ENCODE assay signal across 24 cellular contexts in genomic region chr6:153994811-153995210, GRCh38. TPM values are rescaled to one million over a fixed set of nuclear protein-coding genes. Genes with fewer than 3 reads are reported as not detected.
DNase-seq lines count a peak whose midpoint lies in the region; ATAC-seq, FAIRE-seq and TF ChIP-seq lines count a peak whose summit lies in the region.
"Had no signal": no experiment of that assay in that cellular context is flagged by ENCODE, and none has a peak within 500 bp of the region (broad histone marks: within the 10 kb centered on the region; RNA-seq: fewer than 3 reads in every experiment).

No MANE protein-coding gene starts in this region.

- H3K56ac ChIP-seq in H1 (replicated peaks; ENCODE audit: insufficient read length, low read depth, low read length), result no peak overlapping the region

- no peak overlapping the region for H3K18ac ChIP-seq in H1 (ENCODE audit: extremely low read depth, low read length)

- no peak for TF ChIP-seq EP300 in GM12878 (IDR thresholded peaks at IDR 0.05; ENCODE audit: borderline replicate concordance in 1 of 2, control insufficient read depth in 1 of 2, low read depth in 2 of 2, low read length in 2 of 2)
- no peak for TF ChIP-seq EP300 in H1 (IDR thresholded peaks at IDR 0.05; ENCODE audit: borderline replicate concordance in 1 of 2, low read depth in 2 of 2, low read length in 2 of 2)

- no peaks in the 10 kb centered on the region for H3K79me1 ChIP-seq in H1 (ENCODE audit: low read depth, low read length)

- ATAC-seq in GM12878, result no peak
- no peak for ATAC-seq in GM21390 (IDR thresholded peaks at IDR 0.05; ENCODE audit: unreplicated experiment)
- ATAC-seq: A549 had no signal

- BruUV-seq in GM12878 (replicated peaks; lab: Mats Ljungman, UMichigan), result no TSS peak

- no peaks in the 10 kb centered on the region for H3K4me1 ChIP-seq in GM12878 (ENCODE audit: control insufficient read depth, insufficient read depth, low read length)
- peaks cover 0 to 3% (median 1%) of the 10 kb centered on the region in 4 experiments; a peak in 3 of 7 replicates for H3K4me1 ChIP-seq in H1 (replicated peaks in 1 of 4; ENCODE audit: control insufficient read depth in 3 of 4, insufficient read depth in 4 of 4, low read length in 3 of 4)
- no peaks in the 10 kb centered on the region for H3K4me1 ChIP-seq in Peyer's patch
- H3K4me1 ChIP-seq: A549, BE2C had no signal

- TF ChIP-seq POLR2A in GM12878 (IDR thresholded peaks at IDR 0.05; ENCODE audit: low read depth, low read length), result no peak
- no peak for TF ChIP-seq POLR2A in H1 (IDR thresholded peaks at IDR 0.05; ENCODE audit: control extremely low read depth in 1 of 2, low read depth in 2 of 2, low read length in 2 of 2)
- TF ChIP-seq POLR2A in Peyer's patch (IDR thresholded peaks at IDR 0.05), result no peak

- H2BK15ac ChIP-seq in H1 (ENCODE audit: low read length), result no peak overlapping the region; the same call in 1 of the 2 replicates

- no peak overlapping the region for H3K4ac ChIP-seq in H1 (replicated peaks; ENCODE audit: insufficient read length, low read depth, low read length)

- FAIRE-seq in GM12878 (lab: Jason Lieb, UNC) (peak; percentile 49), H1 (lab: Jason Lieb, UNC) (no peak)
- FAIRE-seq: A549, D721Med, G401.6, GM19239 had no signal

- no peak overlapping the region for H2BK5ac ChIP-seq in H1 (ENCODE audit: low read depth, low read length)

- H3K36me3 ChIP-seq in GM12878 (ENCODE audit: control insufficient read depth in 2 of 2, insufficient read depth in 2 of 2, low read length in 1 of 2), result no peaks in the 10 kb centered on the region
- no peaks in the 10 kb centered on the region for H3K36me3 ChIP-seq in H1 (ENCODE audit: control insufficient read depth in 2 of 4, insufficient read depth in 4 of 4, low read length in 3 of 4)
- H3K36me3 ChIP-seq in Peyer's patch, result no peaks in the 10 kb centered on the region
- H3K36me3 ChIP-seq: BE2C; BLaER1 treated with 17β-estradiol and CSF1 and Interleukin-3, amounts not matched to agents 10 nM and 100 nM had no signal

- WGBS in GM12878 (ENCODE audit: insufficient coverage, insufficient replicate concordance, low lambda C conversion rate, missing lambda C conversion rate), result 0% methylated on average over 2 of the region's 2 CpGs
- WGBS in H1 (ENCODE audit: extremely low coverage in 1 of 2, insufficient coverage in 1 of 2, insufficient read length in 1 of 2, insufficient replicate concordance in 2 of 2, low coverage in 1 of 2, low lambda C conversion rate in 2 of 2, missing lambda C conversion rate in 1 of 2), 2 experiments, result 83% methylated on average over 2 of the region's 2 CpGs; no CpG with 5 or more reads in 1 of the 2 experiments

- H3K9me3 ChIP-seq in GM12878 (replicated peaks; ENCODE audit: control insufficient read depth, insufficient read depth, low read length), result no peaks in the 10 kb centered on the region
- H3K9me3 ChIP-seq in H1 (ENCODE audit: insufficient read depth in 2 of 2, low read depth in 1 of 2, low read length in 1 of 2), result no peaks in the 10 kb centered on the region
- H3K9me3 ChIP-seq in Peyer's patch, result no peaks in the 10 kb centered on the region
- H3K9me3 ChIP-seq: A549; BE2C; BLaER1 treated with 17β-estradiol and CSF1 and Interleukin-3, amounts not matched to agents 10 nM and 100 nM had no signal

- no peak overlapping the region; the same call in 1 of the 2 replicates for H2BK12ac ChIP-seq in H1 (ENCODE audit: low read depth, low read length)

- H3K4me3 ChIP-seq in GM12878 (no peak overlapping the region), H1 (ENCODE audit: extremely low read depth in 1 of 4, insufficient read depth in 2 of 4, low read depth in 3 of 4, low read length in 4 of 4) (no peak overlapping the region), Peyer's patch (no peak overlapping the region)
- H3K4me3 ChIP-seq: A549; BLaER1 treated with 17β-estradiol and CSF1 and Interleukin-3, amounts not matched to agents 10 nM and 100 nM had no signal

- H3K79me2 ChIP-seq in GM12878 (ENCODE audit: control insufficient read depth, insufficient read depth, low read length) (no peaks in the 10 kb centered on the region), H1 (ENCODE audit: control insufficient read depth in 1 of 2, insufficient read depth in 2 of 2, low read length in 2 of 2) (no peaks in the 10 kb centered on the region)

- H4K5ac ChIP-seq in H1 (ENCODE audit: insufficient read length, low read depth, low read length), result no peak overlapping the region

- no peak overlapping the region for H2AFZ ChIP-seq in GM12878 (ENCODE audit: control insufficient read depth, low read depth, low read length)
- peak overlapping the region; percentile 45; the same call in 1 of the 2 replicates for H2AFZ ChIP-seq in H1 (ENCODE audit: low read length)

- CTCF ChIA-PET in GM12878 (lab: Yijun Ruan, JAX), result interaction anchor here (0.6 kb wide), 1 partner anchor 935 kb away, joined by 3 read pairs; no protein-coding TSS in a partner anchor
- CTCF ChIA-PET in H1 (lab: Charles Lee; ENCODE audit: partially characterized antibody), result no interaction called here

- H3K23ac ChIP-seq in H1 (ENCODE audit: insufficient read length), result no peak overlapping the region

- intact Hi-C loops in GM12878 (cut with micrococcal nuclease; ENCODE audit: unreplicated experiment), result no loop called here

- H4K20me1 ChIP-seq in GM12878 (ENCODE audit: control insufficient read depth, insufficient read depth), result no peaks in the 10 kb centered on the region
- H4K20me1 ChIP-seq in H1 (replicated peaks in 1 of 2; ENCODE audit: control insufficient read depth in 1 of 2, insufficient read depth in 2 of 2, low read length in 2 of 2), result no peaks in the 10 kb centered on the region
- H4K20me1 ChIP-seq: BLaER1 treated with 17β-estradiol and CSF1 and Interleukin-3, amounts not matched to agents 10 nM and 100 nM had no signal

- TF ChIP-seq CTCF in GM12878 (IDR thresholded peaks at IDR 0.05 in 2 of 3, conservative IDR thresholded peaks at IDR 0.05 in 1 of 3; ENCODE audit: control insufficient read depth in 2 of 3, extremely low read depth in 1 of 3, insufficient read depth in 1 of 3, low read depth in 3 of 3, low read length in 3 of 3) (no peak), H1 (IDR thresholded peaks at IDR 0.05; ENCODE audit: control extremely low read depth in 1 of 3, insufficient read depth in 1 of 3, low read depth in 1 of 3, low read length in 3 of 3) (no peak), Peyer's patch (IDR thresholded peaks at IDR 0.05) (no peak)

- no peak overlapping the region for H4K8ac ChIP-seq in H1 (ENCODE audit: extremely low read depth, insufficient read depth, low read length)

- TF ChIP-seq RAD21 in GM12878 (IDR thresholded peaks at IDR 0.05; ENCODE audit: insufficient read depth, low read depth, low read length) (no peak), H1 (IDR thresholded peaks at IDR 0.05 in 1 of 2, conservative IDR thresholded peaks at IDR 0.05 in 1 of 2; ENCODE audit: low read depth in 2 of 2, low read length in 2 of 2) (no peak)

- in situ Hi-C loops in G401 (cut with HindIII; ENCODE audit: low sequenced_read_pairs) (no loop called here), GM12878 (cut with MboI) (no loop called here)

- H3K14ac ChIP-seq in H1 (ENCODE audit: insufficient read length), result no peak overlapping the region

- no peaks in the 10 kb centered on the region; the same call in 1 of the 2 replicates for H3K23me2 ChIP-seq in H1 (ENCODE audit: low read depth, low read length)

- H3K27ac ChIP-seq in GM12878 (ENCODE audit: control insufficient read depth, insufficient read depth), result no peak overlapping the region
- H3K27ac ChIP-seq in H1 (ENCODE audit: low read depth, low read length), result no peak overlapping the region
- no peak overlapping the region for H3K27ac ChIP-seq in Peyer's patch
- H3K27ac ChIP-seq: 22Rv1; A549; BLaER1 treated with 17β-estradiol and CSF1 and Interleukin-3, amounts not matched to agents 10 nM and 100 nM had no signal

- no peak overlapping the region for H2AK5ac ChIP-seq in H1 (ENCODE audit: low read depth, low read length)

- POLR2A ChIA-PET in GM12878 (lab: Charles Lee), result no interaction called here
- POLR2A ChIA-PET in H1 (lab: Charles Lee; ENCODE audit: partially characterized antibody), result no interaction called here

- no peak overlapping the region for H4K91ac ChIP-seq in H1 (replicated peaks; ENCODE audit: insufficient read length, low read length)

- no peak overlapping the region for H2BK20ac ChIP-seq in H1 (ENCODE audit: low read length)

- DNase-seq in G401 (ENCODE audit: low spot score), result peak; percentile 60
- DNase-seq in GM12878 (ENCODE audit: low read depth, low spot score), result no peak
- DNase-seq in H1 (ENCODE audit: low read depth in 1 of 2, low spot score in 2 of 2), result no peak
- no peak for DNase-seq in Peyer's patch
- no peak for DNase-seq in A172 (ENCODE audit: low spot score)
- DNase-seq: ACHN; AML-193; BE2C; CD4-positive, alpha-beta T cell; CD8-positive, alpha-beta memory T cell; DMS 273 treated with DMSO at 0.1 percent for 48 hours; DMS79; GOT3; HCEC 1CT had no signal

- SMC1A ChIA-PET in GM12878 (lab: Charles Lee; ENCODE audit: uncharacterized antibody, unreplicated experiment), result no interaction called here

- H3K9ac ChIP-seq in GM12878 (ENCODE audit: control insufficient read depth, insufficient read depth, low read length) (no peak overlapping the region), H1 (replicated peaks in 1 of 4; ENCODE audit: extremely low read depth in 1 of 4, low read depth in 3 of 4, low read length in 3 of 4) (no peak overlapping the region)
- H3K9ac ChIP-seq: BLaER1 treated with 17β-estradiol and CSF1 and Interleukin-3, amounts not matched to agents 10 nM and 100 nM had no signal

- H3K27me3 ChIP-seq in GM12878 (replicated peaks in 1 of 2; ENCODE audit: control insufficient read depth in 2 of 2, insufficient read depth in 2 of 2, low read length in 1 of 2), result no peaks in the 10 kb centered on the region; a peak in 1 of 4 replicates
- H3K27me3 ChIP-seq in H1 (replicated peaks in 1 of 4; ENCODE audit: control insufficient read depth in 3 of 4, extremely low read depth in 1 of 4, insufficient read depth in 3 of 4, low read length in 3 of 4), result no peaks in the 10 kb centered on the region
- no peaks in the 10 kb centered on the region for H3K27me3 ChIP-seq in Peyer's patch
- H3K27me3 ChIP-seq: BE2C; BLaER1 treated with 17β-estradiol and CSF1 and Interleukin-3, amounts not matched to agents 10 nM and 100 nM had no signal

- H3K4me2 ChIP-seq in GM12878 (ENCODE audit: control insufficient read depth, insufficient read depth) (no peak overlapping the region), H1 (ENCODE audit: insufficient read depth in 1 of 2, low read depth in 2 of 2, low read length in 2 of 2) (no peak overlapping the region)
- H3K4me2 ChIP-seq: A549; BLaER1 treated with 17β-estradiol and CSF1 and Interleukin-3, amounts not matched to agents 10 nM and 100 nM had no signal

- RAD21 ChIA-PET in GM12878 (lab: Charles Lee; ENCODE audit: unreplicated experiment), result no interaction called here

- H2BK120ac ChIP-seq in H1 (replicated peaks; ENCODE audit: low read depth, low read length), result no peak overlapping the region

RNA-seq across cellular contexts. Expression of gene OPRM1, which starts 44.2 kb away (rescaled TPM):
- total RNA-seq in G401 (2014; rRNA removed; shearing (Covaris generic)), result not detected in 2 replicates
- not detected in 2 replicates for total RNA-seq in GM12878 (2013; cell fraction: nucleolus; rRNA removed)
- total RNA-seq in GM12878 (2014; rRNA removed) (not detected in 2 replicates), GM12878 (2014; rRNA removed; fragmentation: Illumina TruSeq; extraction: Trizol) (not detected in 2 replicates), GM12878 (2021) (not detected in 2 replicates), Peyer's patch (not detected)
- polyA plus RNA-seq in GM12878 (2011; ENCODE audit: low read depth), result not detected
- polyA plus RNA-seq in GM12878 (2011; rRNA removed) (not detected in 2 replicates), GM12878 (2014; fragmentation: Illumina TruSeq; extraction: Trizol) (not detected in 2 replicates), GM12878 (2014; fragmentation: Nextera tagmentation; extraction: Ambion mirVana) (not detected), GM12878 (2014; rRNA removed) (not detected in 2 replicates), GM12878 (2016; fragmentation: Nextera tagmentation; extraction: Ambion mirVana) (not detected), H1 (2011; rRNA removed) (not detected in 2 replicates)
- polyA plus RNA-seq in GM12878 (2011; cell fraction: cytosol; rRNA removed), result not detected in 2 replicates
- polyA plus RNA-seq in GM12878 (2011; cell fraction: nucleus; rRNA removed), result not detected in 2 replicates
- polyA plus RNA-seq in GM12878 (2012), result not detected in 2 replicates
- polyA minus RNA-seq in GM12878 (2011; rRNA and poly(A)+ RNA removed), result not detected in 2 replicates
- polyA minus RNA-seq in GM12878 (2011; cell fraction: cytosol; rRNA and poly(A)+ RNA removed), result not detected in 2 replicates
- not detected in 2 replicates for polyA minus RNA-seq in GM12878 (2011; cell fraction: nucleus; rRNA and poly(A)+ RNA removed)
- not detected in 2 replicates for total RNA-seq in H1 (2021; fragmentation: NEBNext Ultra II Directional; extraction: Animal tissue kit (Norgen Biotek cat#: 25700))
- not detected for polyA plus RNA-seq in H1 (2011; cell fraction: cytosol; rRNA removed)
- polyA plus RNA-seq in H1 (2011; cell fraction: nucleus; rRNA removed), result not detected
- not detected in 4 replicates for polyA plus RNA-seq in H1 (2012, experiment 1 of 2)
- polyA plus RNA-seq in H1 (2012, experiment 2 of 2), result not detected
- not detected for polyA plus RNA-seq in H1 (2013, experiment 1 of 2)
- polyA plus RNA-seq in H1 (2013, experiment 2 of 2), result not detected
- polyA minus RNA-seq in H1 (2011; rRNA and poly(A)+ RNA removed), result not detected in 2 replicates
- polyA minus RNA-seq in H1 (2011; cell fraction: cytosol; rRNA and poly(A)+ RNA removed), result not detected
- polyA minus RNA-seq in H1 (2011; cell fraction: nucleus; rRNA and poly(A)+ RNA removed), result not detected
- not detected in 2 replicates for total RNA-seq in A172 (2014; rRNA removed; shearing (Covaris generic))
- total RNA-seq: CD4-positive, alpha-beta T cell; CD8-positive, alpha-beta memory T cell; Daoy; H7 had no signal
- polyA plus RNA-seq: A549; CD14-positive monocyte; CD8-positive, alpha-beta memory T cell had no signal
